Comparison of ENCODE assay signal across 8 cellular contexts in the genomic region with DNA sequence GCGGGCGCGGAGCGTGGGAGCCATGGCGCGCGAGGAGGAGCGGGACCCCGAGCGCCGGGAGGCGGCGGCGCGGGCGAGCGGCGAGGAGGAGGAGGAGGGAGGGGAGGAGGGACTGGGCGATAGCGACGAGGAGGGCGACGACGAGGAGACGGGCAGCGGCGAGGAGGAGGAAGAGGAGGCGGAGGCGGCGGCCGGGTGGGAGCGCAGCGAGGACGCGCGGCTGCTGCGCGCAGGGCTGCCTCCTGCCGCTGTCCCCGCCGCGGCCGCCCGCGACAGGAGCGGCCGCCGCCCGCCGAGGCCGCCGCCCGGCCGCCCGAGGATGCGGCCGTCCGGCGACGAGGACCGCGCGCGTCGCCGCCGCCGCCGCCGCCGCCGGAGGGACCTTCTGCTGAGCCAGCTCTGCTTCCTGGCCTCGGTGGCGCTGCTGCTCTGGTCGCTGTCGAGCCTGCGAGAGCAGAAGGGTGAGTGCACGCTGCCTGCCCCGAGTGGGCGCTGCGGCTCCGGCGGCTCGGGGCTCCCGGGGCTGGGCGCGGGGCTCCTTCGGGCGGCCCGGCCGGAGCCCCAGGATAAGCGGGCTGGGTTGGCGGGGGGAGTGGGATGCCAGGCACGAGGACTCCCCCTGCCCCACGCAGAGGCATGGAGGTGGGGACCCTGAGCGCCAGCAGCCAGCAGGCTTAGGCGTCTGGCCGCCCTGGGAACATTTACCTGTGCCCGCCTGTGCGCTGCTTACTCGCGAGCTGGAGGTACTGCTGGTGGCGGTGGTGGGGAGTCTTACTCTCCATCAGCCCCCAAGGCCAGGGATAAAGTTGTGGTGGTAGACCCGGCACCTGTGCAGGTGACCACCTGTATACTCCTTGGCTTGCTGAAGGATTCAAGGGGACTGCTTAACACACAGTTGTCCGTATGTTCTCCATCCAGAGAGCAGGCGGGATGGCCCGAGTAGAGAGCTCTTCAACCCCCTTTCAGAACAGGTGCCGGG. TPM values are rescaled to one million over a fixed set of nuclear protein-coding genes. Genes with fewer than 3 reads are reported as not detected.
DNase-seq lines count a peak whose midpoint lies in the region; ATAC-seq and TF ChIP-seq lines count a peak whose summit lies in the region.

Gene SLC24A3 (plus strand): TSS at position 119 of the 979 bp plus-strand sequence.

- H3K9me3 ChIP-seq in MM.1S (replicated peaks; ENCODE audit: insufficient read depth, low read length) (no peaks in the 10 kb centered on the region), neutrophil (no peaks in the 10 kb centered on the region)

- peak within 1 kb of the TSS; percentile 88 for H3K4me2 ChIP-seq in MM.1S (ENCODE audit: low read depth, low read length)

- H3K27me3 ChIP-seq in MM.1S (replicated peaks; ENCODE audit: insufficient read depth, low read length) (peaks cover 6% of the 10 kb centered on the region; the same call in 1 of the 2 replicates), neutrophil (peaks cover 25% of the 10 kb centered on the region)

- H3K4me3 Mint-ChIP-seq in activated T-helper 17 cell treated with anti-CD3 and anti-CD28 coated beads, Interleukin-2, amount 50 U/mL, for 72 hours = no peak within 1 kb of the TSS

- H3K9me3 Mint-ChIP-seq in activated T-helper 17 cell treated with anti-CD3 and anti-CD28 coated beads, Interleukin-2, amount 50 U/mL, for 72 hours = no peaks in the 10 kb centered on the region

- peak; percentile 14 for ATAC-seq in activated T-helper 17 cell treated with anti-CD3 and anti-CD28 coated beads, Interleukin-2, amount 50 U/mL, for 72 hours (replicated peaks)
- peak; percentile 84 for ATAC-seq in Right ventricle myocardium inferior
- no peak for ATAC-seq in HG03039 (IDR thresholded peaks at IDR 0.05; ENCODE audit: unreplicated experiment)

- peaks cover 45% of the 10 kb centered on the region for H3K27me3 Mint-ChIP-seq in activated T-helper 17 cell treated with anti-CD3 and anti-CD28 coated beads, Interleukin-2, amount 50 U/mL, for 72 hours

- POLR2A ChIA-PET in AG04449 (lab: Yijun Ruan, JAX) = no interaction called here

- intact Hi-C loops in Right ventricle myocardium inferior (cut with DNase I) = no loop called here

- H3K9ac ChIP-seq in MM.1S (ENCODE audit: low read length) = peak within 1 kb of the TSS; percentile 17; the same call in 1 of the 2 replicates

- H3K4me3 ChIP-seq in AG04449 (ENCODE audit: low read depth, low read length) (peak within 1 kb of the TSS; percentile 45), MM.1S (ENCODE audit: low read length) (peak within 1 kb of the TSS; percentile 60), neutrophil (ENCODE audit: low read depth in 1 of 2, low read length in 1 of 2) (peak within 1 kb of the TSS; percentile 72 to 73)

- peak; percentile 38 for TF ChIP-seq CTCF in AG04449 (IDR thresholded peaks at IDR 0.05; ENCODE audit: insufficient read depth, low read length, missing control alignments)
- TF ChIP-seq CTCF in GM12873 (IDR thresholded peaks at IDR 0.05; ENCODE audit: insufficient read depth, low read depth, low read length, missing control alignments) = peak; percentile 23
- peak; percentile 59 for TF ChIP-seq CTCF in MM.1S (IDR thresholded peaks at IDR 0.05; ENCODE audit: low read length)
- TF ChIP-seq CTCF in neutrophil (IDR thresholded peaks at IDR 0.05) = peak; percentile 46

- CTCF ChIA-PET in AG04449 (lab: Yijun Ruan, JAX) = interaction anchor here (0.7 to 3.1 kb wide), 7 partner anchors 8 to 450 kb away, joined by 3 to 13 read pairs (median 3); no protein-coding TSS in a partner anchor

- H3K4me1 Mint-ChIP-seq in activated T-helper 17 cell treated with anti-CD3 and anti-CD28 coated beads, Interleukin-2, amount 50 U/mL, for 72 hours = no peaks in the 10 kb centered on the region

- H3K4me1 ChIP-seq in MM.1S (ENCODE audit: low read length) (0 out of 2 replicates have a peak, but pooled peaks cover 5% of the 10 kb centered on the region), neutrophil (ENCODE audit: control insufficient read depth in 1 of 2, insufficient read depth in 1 of 2, low read depth in 1 of 2, low read length in 1 of 2) (peaks cover 21 to 25% of the 10 kb centered on the region in 2 experiments)

- H3K9me2 ChIP-seq in MM.1S (replicated peaks; ENCODE audit: insufficient read depth, low read length) = no peaks in the 10 kb centered on the region

- no peaks in the 10 kb centered on the region for H3K36me3 Mint-ChIP-seq in activated T-helper 17 cell treated with anti-CD3 and anti-CD28 coated beads, Interleukin-2, amount 50 U/mL, for 72 hours (ENCODE audit: low read depth)

- H3K27ac ChIP-seq in MM.1S (ENCODE audit: low read length) (no peak within 1 kb of the TSS), neutrophil (peak within 1 kb of the TSS; percentile 69)

- H3K79me2 ChIP-seq in MM.1S (ENCODE audit: low read length) = no peaks in the 10 kb centered on the region

- DNase-seq in AG04449 (ENCODE audit: low read depth, low spot score) (no peak), MM.1S (peak; percentile 86), Right ventricle myocardium inferior (ENCODE audit: missing footprints) (peak; percentile 89), RKO (ENCODE audit: low spot score) (no peak)

- no peaks in the 10 kb centered on the region for H4K20me1 ChIP-seq in MM.1S (ENCODE audit: insufficient read depth, low read length)

- no peak within 1 kb of the TSS for H3K27ac Mint-ChIP-seq in activated T-helper 17 cell treated with anti-CD3 and anti-CD28 coated beads, Interleukin-2, amount 50 U/mL, for 72 hours

- no peaks in the 10 kb centered on the region for H3F3A ChIP-seq in MM.1S (ENCODE audit: insufficient read depth, low read length)

- H2AFZ ChIP-seq in MM.1S (ENCODE audit: low read length) = peak within 1 kb of the TSS; percentile 52

- no peaks in the 10 kb centered on the region for H3K36me3 ChIP-seq in MM.1S (replicated peaks; ENCODE audit: insufficient read depth, low read length)
- no peaks in the 10 kb centered on the region for H3K36me3 ChIP-seq in neutrophil

RNA-seq across cellular contexts. Expression of gene SLC24A3, which starts in this region (rescaled TPM):
- not detected for total RNA-seq in activated T-helper 17 cell treated with anti-CD3 and anti-CD28 coated beads, Interleukin-2, amount 50 U/mL, for 72 hours
- total RNA-seq in Right ventricle myocardium inferior = 1.4 TPM

Comparison
In these comparisons a context has a peak if more than half of its experiments do, and no peak if none do; other contexts are left out.
1. Peak in ATAC-seq in activated T-helper 17 cell treated with anti-CD3 and anti-CD28 coated beads, Interleukin-2, amount 50 U/mL, for 72 hours; RNA of the gene not detected or under 1 TPM.
2. DNase-seq: peak in MM.1S (single experiment) and Right ventricle myocardium inferior (single experiment); none in AG04449 (single experiment) and RKO (single experiment).
3. Peak in every context shown above with its lines, with median percentiles within 50 percentile points of each other: H3K4me3 ChIP-seq and CTCF ChIP-seq.